Comparison of ENCODE assay signal across 1 cellular context in genomic region chr6:62978920-62979319, GRCh38.
TF ChIP-seq lines count a peak whose summit lies in the region.

No MANE protein-coding gene starts in this region.

TF ChIP-seq in GM12878, 131 proteins besides CTCF, POLR2A, EP300 and RAD21 (continued from another document):
- no peak for TF ChIP-seq CUX1 (IDR thresholded peaks at IDR 0.05; ENCODE audit: insufficient replicate concordance, low read depth, low read length)
- no peak for TF ChIP-seq ATF7 (IDR thresholded peaks at IDR 0.05; ENCODE audit: low read depth)
- TF ChIP-seq YBX1 (IDR thresholded peaks at IDR 0.05), result no peak
- TF ChIP-seq REST (IDR thresholded peaks at IDR 0.05; ENCODE audit: low read depth, low read length), result no peak
- no peak for TF ChIP-seq ZNF24 (IDR thresholded peaks at IDR 0.05)
- no peak for TF ChIP-seq ZBTB33 (IDR thresholded peaks at IDR 0.05)
- TF ChIP-seq RFX5 (IDR thresholded peaks at IDR 0.05; ENCODE audit: low read depth, low read length), result no peak
- TF ChIP-seq JUND (IDR thresholded peaks at IDR 0.05; ENCODE audit: low read depth, low read length), result no peak
- TF ChIP-seq SMC3 (IDR thresholded peaks at IDR 0.05; ENCODE audit: borderline replicate concordance, low read length), result no peak
- TF ChIP-seq SIX5 (IDR thresholded peaks at IDR 0.05; ENCODE audit: low read depth, low read length, severe bottlenecking), result no peak
- no peak for TF ChIP-seq MYC (IDR thresholded peaks at IDR 0.05; ENCODE audit: insufficient read depth, insufficient read length, insufficient replicate concordance, low read length, severe bottlenecking)
